Comparison of ENCODE assay signal across 22 cellular contexts in genomic region chr18:10164241-10165160, GRCh38.
DNase-seq lines count a peak whose midpoint lies in the region; ATAC-seq and TF ChIP-seq lines count a peak whose summit lies in the region.
"Had no signal": no experiment of that assay in that cellular context is flagged by ENCODE, and none has a peak within 500 bp of the region (broad histone marks: within the 10 kb centered on the region; RNA-seq: fewer than 3 reads in every experiment).

No MANE protein-coding gene starts in this region.

- no peaks in the 10 kb centered on the region for H3K27me3 Mint-ChIP-seq in type B pancreatic cell

- H3K27me3 ChIP-seq in heart right ventricle, result no peaks in the 10 kb centered on the region
- H3K27me3 ChIP-seq: gastrocnemius medialis had no signal

- H3K4me3 Mint-ChIP-seq in type B pancreatic cell, result no peak overlapping the region
- H3K4me3 Mint-ChIP-seq: activated T-helper 17 cell treated with anti-CD3 and anti-CD28 coated beads, Interleukin-2, amount 50 U/mL, for 72 hours; neural crest cell had no signal

- 58 to 73% methylated on average over 17 of the region's 17 CpGs for whole genome bisulfite sequencing in heart right ventricle, 2 donors

- peaks cover under 1% of the 10 kb centered on the region for H3K36me3 Mint-ChIP-seq in type B pancreatic cell

- DNase-seq in NCI-H510A treated with DMSO at 0.1 percent for 48 hours (lab: John Stamatoyannopoulos, UW), result peak; percentile 8
- no peak for DNase-seq in NCI-H510A (lab: John Stamatoyannopoulos, UW)
- peak; percentile 1 for DNase-seq in NCI-H748 treated with DMSO at 0.1 percent for 48 hours (lab: John Stamatoyannopoulos, UW)
- peak in 1 of 2 donors; percentile 53 for DNase-seq in heart right ventricle
- DNase-seq in type B pancreatic cell (ENCODE audit: extremely low spot score, unreplicated experiment), result no peak
- no peak for DNase-seq in stimulated activated naive CD8-positive, alpha-beta T cell treated with anti-CD3 and anti-CD28 coated beads, Interleukin-15, Interleukin-2, amounts not matched to agents 100 U/mL and 50 U/mL, for 24 hours
- DNase-seq in ecto neural progenitor cell (ENCODE audit: low spot score), result no peak
- no peak for DNase-seq in activated CD8-positive, alpha-beta memory T cell treated with anti-CD3 and anti-CD28 coated beads, Interleukin-2, amount 50 U/mL, for 48 hours
- DNase-seq: Calu3; erythroblast; gastrocnemius medialis; kidney glomerular epithelial cell; midbrain; NCI-H1092 treated with DMSO at 0.1 percent for 48 hours; NCI-H526; PC-9; psoas muscle; stimulated activated CD4-positive, alpha-beta T cell treated with anti-CD3 and anti-CD28 coated beads, Interleukin-4, amount 100 ng/mL, for 4 hours had no signal

- H3K4me3 ChIP-seq in heart right ventricle, result no peak overlapping the region
- H3K4me3 ChIP-seq: A549, gastrocnemius medialis, PC-9, psoas muscle had no signal

- TF ChIP-seq CTCF in heart right ventricle (IDR thresholded peaks at IDR 0.05), result no peak
- TF ChIP-seq CTCF in type B pancreatic cell (conservative IDR thresholded peaks at IDR 0.05), result no peak

- peak overlapping the region; percentile 24 for H3K27ac Mint-ChIP-seq in type B pancreatic cell
- H3K27ac Mint-ChIP-seq: activated T-helper 17 cell treated with anti-CD3 and anti-CD28 coated beads, Interleukin-2, amount 50 U/mL, for 72 hours had no signal

- H3K9me3 Mint-ChIP-seq in type B pancreatic cell, result no peaks in the 10 kb centered on the region
- H3K9me3 Mint-ChIP-seq: activated T-helper 17 cell treated with anti-CD3 and anti-CD28 coated beads, Interleukin-2, amount 50 U/mL, for 72 hours; neural crest cell had no signal

- H3K36me3 ChIP-seq in heart right ventricle, result no peaks in the 10 kb centered on the region
- H3K36me3 ChIP-seq: gastrocnemius medialis had no signal

- no peaks in the 10 kb centered on the region for H3K9me3 ChIP-seq in heart right ventricle
- H3K9me3 ChIP-seq: A549, gastrocnemius medialis, psoas muscle had no signal

- intact Hi-C loops in heart right ventricle (cut with DNase I), result loop anchor here in 1 of 10 donors (10.0 kb wide), 1 partner anchor 100 kb away; no protein-coding TSS in a partner anchor

- ATAC-seq in heart right ventricle, result peak in 6 of 8 donors; percentile 60 to 83 (median 80)
- no peak for ATAC-seq in stimulated activated naive CD8-positive, alpha-beta T cell treated with anti-CD3 and anti-CD28 coated beads, Interleukin-15, Interleukin-2, amounts not matched to agents 100 U/mL and 50 U/mL, for 24 hours
- ATAC-seq: A549; activated T-helper 17 cell treated with anti-CD3 and anti-CD28 coated beads, Interleukin-2, amount 50 U/mL, for 72 hours; gastrocnemius medialis; psoas muscle; SK-N-SH treated with all-trans-retinoic acid at 6 μM for 48 hours had no signal

- peaks cover 15% of the 10 kb centered on the region for H3K4me1 Mint-ChIP-seq in type B pancreatic cell (ENCODE audit: unreplicated experiment)
- H3K4me1 Mint-ChIP-seq: activated T-helper 17 cell treated with anti-CD3 and anti-CD28 coated beads, Interleukin-2, amount 50 U/mL, for 72 hours had no signal

- H3K4me1 ChIP-seq in heart right ventricle, result peaks cover 0 to 11% (median 5%) of the 10 kb centered on the region in 9 donors
- H3K4me1 ChIP-seq: gastrocnemius medialis, psoas muscle had no signal

- H3K27ac ChIP-seq in heart right ventricle, result peak overlapping the region in 4 of 10 donors; percentile 5 to 44 (median 21)
- H3K27ac ChIP-seq: A549, gastrocnemius medialis, PC-9, psoas muscle had no signal

Comparison
In these comparisons a context has a peak if more than half of its experiments do, and no peak if none do; other contexts are left out.
1. DNase-seq: peak in NCI-H510A treated with DMSO at 0.1 percent for 48 hours (single experiment) and NCI-H748 treated with DMSO at 0.1 percent for 48 hours (single experiment); none in NCI-H510A (single experiment), type B pancreatic cell (single experiment), stimulated activated naive CD8-positive, alpha-beta T cell treated with anti-CD3 and anti-CD28 coated beads, Interleukin-15, Interleukin-2, amounts not matched to agents 100 U/mL and 50 U/mL, for 24 hours (single experiment), ecto neural progenitor cell (single experiment) and activated CD8-positive, alpha-beta memory T cell treated with anti-CD3 and anti-CD28 coated beads, Interleukin-2, amount 50 U/mL, for 48 hours (single experiment).